In the genomic region with DNA sequence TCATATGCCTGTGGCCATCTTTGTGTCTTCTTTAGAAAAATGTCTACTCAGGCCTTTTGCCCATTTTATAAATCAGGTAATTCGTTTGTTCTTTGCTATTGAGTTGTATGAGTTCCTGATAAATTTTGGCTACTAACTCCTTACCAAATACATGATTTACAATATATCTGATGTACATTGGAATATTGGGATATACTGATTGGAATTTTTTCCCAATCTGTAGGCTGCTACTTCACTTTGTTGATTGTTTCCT, we compare ENCODE assay signal across 23 cellular contexts. TPM values are rescaled to one million over a fixed set of nuclear protein-coding genes. Genes with fewer than 3 reads are reported as not detected.
DNase-seq lines count a peak whose midpoint lies in the region; ATAC-seq, FAIRE-seq and TF ChIP-seq lines count a peak whose summit lies in the region.
"Had no signal": no experiment of that assay in that cellular context is flagged by ENCODE, and none has a peak within 500 bp of the region (broad histone marks: within the 10 kb centered on the region; RNA-seq: fewer than 3 reads in every experiment).

No MANE protein-coding gene starts in this region.

- no peak overlapping the region for H3K9ac ChIP-seq in astrocyte (ENCODE audit: low read length)

- no peaks in the 10 kb centered on the region for H3K4me1 ChIP-seq in breast epithelium
- H3K4me1 ChIP-seq in SJCRH30 = peaks cover 10% of the 10 kb centered on the region
- peaks cover 9% of the 10 kb centered on the region for H3K4me1 ChIP-seq in astrocyte (ENCODE audit: insufficient read depth, low read length)
- H3K4me1 ChIP-seq in mucosa of descending colon (ENCODE audit: low read depth) = no peaks in the 10 kb centered on the region
- H3K4me1 ChIP-seq: SJSA1, tibial nerve had no signal

- H2AFZ ChIP-seq in astrocyte (ENCODE audit: low read depth, low read length) = no peak overlapping the region

- H3K27me3 Mint-ChIP-seq in MCF 10A (ENCODE audit: insufficient read depth, unreplicated experiment) = no peaks in the 10 kb centered on the region
- no peaks in the 10 kb centered on the region for H3K27me3 Mint-ChIP-seq in astrocyte (ENCODE audit: low read depth, unreplicated experiment)
- H3K27me3 Mint-ChIP-seq in stimulated activated memory B cell treated with anti-CD40 and anti-IgM and Interleukin-4, amounts not matched to agents 10 μg/mL and 1 μg/mL and 100 μg/mL, for 72 hours = no peaks in the 10 kb centered on the region

- no peak for TF ChIP-seq POLR2A in breast epithelium (IDR thresholded peaks at IDR 0.05)

- DNase-seq in MCF 10A (ENCODE audit: unreplicated experiment) = no peak
- no peak for DNase-seq in breast epithelium (ENCODE audit: low spot score in 2 of 2)
- no peak for DNase-seq in SJCRH30
- no peak for DNase-seq in astrocyte (ENCODE audit: low read depth)
- no peak for DNase-seq in mucosa of descending colon
- DNase-seq in germinal center (ENCODE audit: low spot score) = no peak
- no peak for DNase-seq in D721Med (ENCODE audit: insufficient read length, low spot score)
- DNase-seq: activated effector memory CD4-positive, alpha-beta T cell treated with anti-CD3 and anti-CD28 coated beads, Interleukin-2, amount 50 U/mL, for 16 hours; DMS79 treated with DMSO at 0.1 percent for 48 hours; KBM-7; MV-4-11; NCI-H187; NCI-H2227 treated with DMSO at 0.1 percent for 48 hours; NCI-H748 treated with DMSO at 0.1 percent for 48 hours; posterior cingulate gyrus; stimulated activated naive CD4-positive, alpha-beta T cell treated with Interleukin-2 at 50 U/mL for 16 hours; T-helper 9 cell had no signal

- no peaks in the 10 kb centered on the region for H3K36me3 ChIP-seq in breast epithelium
- H3K36me3 ChIP-seq in SJCRH30 = no peaks in the 10 kb centered on the region
- H3K36me3 ChIP-seq in astrocyte (ENCODE audit: insufficient read depth, low read length) = no peaks in the 10 kb centered on the region
- H3K36me3 ChIP-seq in mucosa of descending colon (ENCODE audit: low read depth) = no peaks in the 10 kb centered on the region
- H3K36me3 ChIP-seq: SJSA1 had no signal

- intact Hi-C loops in MCF 10A (cut with micrococcal nuclease) (no loop called here), breast epithelium (cut with DNase I; ENCODE audit: low total_unique reads) (no loop called here), mucosa of descending colon (cut with DNase I, micrococcal nuclease) (no loop called here)

- H3K79me2 ChIP-seq in astrocyte (ENCODE audit: insufficient read depth, low read length) = no peaks in the 10 kb centered on the region

- H3K4me3 Mint-ChIP-seq in MCF 10A (ENCODE audit: unreplicated experiment) (no peak overlapping the region), astrocyte (ENCODE audit: unreplicated experiment) (no peak overlapping the region)
- H3K4me3 Mint-ChIP-seq in stimulated activated memory B cell treated with anti-CD40 and anti-IgM and Interleukin-4, amounts not matched to agents 10 μg/mL and 1 μg/mL and 100 μg/mL, for 72 hours = no peak overlapping the region
- H3K4me3 Mint-ChIP-seq: WTC11 had no signal

- peak overlapping the region; percentile 33 for H3K27ac Mint-ChIP-seq in MCF 10A (ENCODE audit: low read depth, unreplicated experiment)
- H3K27ac Mint-ChIP-seq in astrocyte (ENCODE audit: unreplicated experiment) = peak overlapping the region; percentile 67
- peak overlapping the region; percentile 50 for H3K27ac Mint-ChIP-seq in stimulated activated memory B cell treated with anti-CD40 and anti-IgM and Interleukin-4, amounts not matched to agents 10 μg/mL and 1 μg/mL and 100 μg/mL, for 72 hours
- H3K27ac Mint-ChIP-seq: WTC11 had no signal

- TF ChIP-seq CTCF in MCF 10A (IDR thresholded peaks at IDR 0.05; ENCODE audit: unreplicated experiment) (no peak), breast epithelium (IDR thresholded peaks at IDR 0.05) (no peak), astrocyte (IDR thresholded peaks at IDR 0.05; ENCODE audit: insufficient read depth, low read depth, low read length) (no peak), mucosa of descending colon (IDR thresholded peaks at IDR 0.05) (no peak), D721Med (IDR thresholded peaks at IDR 0.05; ENCODE audit: insufficient read depth, missing control alignments) (no peak)

- H3K27ac ChIP-seq in breast epithelium = no peak overlapping the region
- H3K27ac ChIP-seq in SJCRH30 = peak overlapping the region; percentile 22; the same call in 1 of the 2 replicates
- H3K27ac ChIP-seq in astrocyte (ENCODE audit: low read depth, low read length) = peak overlapping the region; percentile 58
- H3K27ac ChIP-seq: SJSA1, tibial nerve had no signal

- no TSS peak for BruUV-seq in MCF 10A (replicated peaks; lab: Mats Ljungman, UMichigan)

- peak overlapping the region; percentile 39 for H3K4me2 ChIP-seq in astrocyte (ENCODE audit: low read length)

- no peak for ATAC-seq in stimulated activated memory B cell treated with anti-CD40 and anti-IgM and Interleukin-4, amounts not matched to agents 10 μg/mL and 1 μg/mL and 100 μg/mL, for 72 hours
- ATAC-seq in mucosa of descending colon = no peak
- ATAC-seq: WTC11 had no signal

- H3K9me3 ChIP-seq in breast epithelium = no peaks in the 10 kb centered on the region
- peaks cover 4% of the 10 kb centered on the region; the same call in 1 of the 2 replicates for H3K9me3 ChIP-seq in SJCRH30 (replicated peaks)
- no peaks in the 10 kb centered on the region for H3K9me3 ChIP-seq in astrocyte (ENCODE audit: insufficient read depth, low read depth, low read length)
- no peaks in the 10 kb centered on the region for H3K9me3 ChIP-seq in mucosa of descending colon
- H3K9me3 ChIP-seq: SJSA1, tibial nerve had no signal

- H3K4me1 Mint-ChIP-seq in MCF 10A (ENCODE audit: insufficient read depth, unreplicated experiment) (peaks cover 9% of the 10 kb centered on the region), astrocyte (ENCODE audit: low read depth, unreplicated experiment) (peaks cover 9% of the 10 kb centered on the region)
- peaks cover 47% of the 10 kb centered on the region for H3K4me1 Mint-ChIP-seq in stimulated activated memory B cell treated with anti-CD40 and anti-IgM and Interleukin-4, amounts not matched to agents 10 μg/mL and 1 μg/mL and 100 μg/mL, for 72 hours
- H3K4me1 Mint-ChIP-seq: WTC11 had no signal

- CTCF ChIA-PET in MCF 10A (lab: Yijun Ruan, JAX) = interaction anchor here (1.2 kb wide), 1 partner anchor 317 kb away, joined by 3 read pairs; no protein-coding TSS in a partner anchor

- H3K27me3 ChIP-seq in breast epithelium (no peaks in the 10 kb centered on the region), SJCRH30 (no peaks in the 10 kb centered on the region), astrocyte (ENCODE audit: insufficient read depth, low read length) (no peaks in the 10 kb centered on the region)
- H3K27me3 ChIP-seq: SJSA1, tibial nerve had no signal

- no peaks in the 10 kb centered on the region for H4K20me1 ChIP-seq in astrocyte (ENCODE audit: insufficient read depth, low read length)

- POLR2A ChIA-PET in MCF 10A (lab: Yijun Ruan, JAX) = no interaction called here

- no peaks in the 10 kb centered on the region for H3K36me3 Mint-ChIP-seq in MCF 10A (ENCODE audit: insufficient read depth, unreplicated experiment)
- H3K36me3 Mint-ChIP-seq in astrocyte (ENCODE audit: low read depth, unreplicated experiment) = peaks cover 7% of the 10 kb centered on the region
- peaks cover 45% of the 10 kb centered on the region for H3K36me3 Mint-ChIP-seq in stimulated activated memory B cell treated with anti-CD40 and anti-IgM and Interleukin-4, amounts not matched to agents 10 μg/mL and 1 μg/mL and 100 μg/mL, for 72 hours
- H3K36me3 Mint-ChIP-seq: WTC11 had no signal

- no peak overlapping the region for H3K4me3 ChIP-seq in breast epithelium
- H3K4me3 ChIP-seq in SJCRH30 = no peak overlapping the region
- H3K4me3 ChIP-seq in astrocyte (ENCODE audit: insufficient read depth, low read depth, low read length) = no peak overlapping the region
- H3K4me3 ChIP-seq in mucosa of descending colon = no peak overlapping the region
- H3K4me3 ChIP-seq: SJSA1, tibial nerve had no signal

- no peak for FAIRE-seq in astrocyte (lab: Jason Lieb, UNC)
- no peak for FAIRE-seq in D721Med (lab: Jason Lieb, UNC)
- FAIRE-seq: colon, GM12892 had no signal

- H3K9me3 Mint-ChIP-seq in MCF 10A (ENCODE audit: unreplicated experiment) (no peaks in the 10 kb centered on the region), astrocyte (ENCODE audit: unreplicated experiment) (peaks cover 5% of the 10 kb centered on the region)
- H3K9me3 Mint-ChIP-seq in stimulated activated memory B cell treated with anti-CD40 and anti-IgM and Interleukin-4, amounts not matched to agents 10 μg/mL and 1 μg/mL and 100 μg/mL, for 72 hours = peaks cover 6% of the 10 kb centered on the region

RNA-seq across cellular contexts. Expression of a gene that starts 39.2 kb away (rescaled TPM):
- 7.5 and 9.9 TPM in 2 replicates for total RNA-seq in MCF 10A (2022)
- 10 to 100 TPM in 1 of 3 donors, 1 to 10 TPM in 2; 6.2 to 13.8 (median 7.0) TPM for total RNA-seq in breast epithelium
- 3.8 and 4.1 TPM in 2 replicates for total RNA-seq in SJCRH30 (2014; rRNA removed; shearing (Covaris generic))
- 12.6 and 17.5 TPM in 2 replicates for total RNA-seq in astrocyte
- 1 to 10 TPM in 2 of 3 donors, under 1 TPM in 1; 0.96 to 1.6 (median 1.2) TPM for total RNA-seq in mucosa of descending colon

Comparison
In these comparisons a context has a peak if more than half of its experiments do, and no peak if none do; other contexts are left out.
1. H3K27ac ChIP-seq: peak in SJCRH30 (single experiment) and astrocyte (single experiment); none in breast epithelium (0 of 2).
2. Peak in every context shown above with its lines, with median percentiles within 50 percentile points of each other: H3K27ac Mint-ChIP-seq.